ENCODE assay signal across 8 cellular contexts in genomic region chr1:201648066-201648910, GRCh38.
DNase-seq lines count a peak whose midpoint lies in the region; ATAC-seq and TF ChIP-seq lines count a peak whose summit lies in the region.

No MANE protein-coding gene starts in this region.

- peak overlapping the region; percentile 85 for H3K4me3 Mint-ChIP-seq in osteocyte (ENCODE audit: unreplicated experiment)

- H4K20me1 ChIP-seq in HCT116 (ENCODE audit: insufficient read depth), result no peaks in the 10 kb centered on the region

- no peak for TF ChIP-seq RAD21 in HCT116 (IDR thresholded peaks at IDR 0.05; ENCODE audit: low read depth)

- no peak for TF ChIP-seq POLR2A in HCT116 (IDR thresholded peaks at IDR 0.05; ENCODE audit: borderline replicate concordance, extremely low read depth, insufficient read depth, insufficient read length)

- TF ChIP-seq CTCF in AG10803 (conservative IDR thresholded peaks at IDR 0.05; ENCODE audit: low read length) (no peak), HCT116 (IDR thresholded peaks at IDR 0.05 in 2 of 3, conservative IDR thresholded peaks at IDR 0.05 in 1 of 3; ENCODE audit: borderline replicate concordance in 1 of 3, insufficient read depth in 1 of 3, low read depth in 2 of 3, low read length in 2 of 3) (no peak), VCaP (conservative IDR thresholded peaks at IDR 0.05) (no peak), osteocyte (IDR thresholded peaks at IDR 0.05) (no peak)

- peaks cover 44% of the 10 kb centered on the region for H3K4me1 Mint-ChIP-seq in osteocyte (ENCODE audit: unreplicated experiment)

- H3K27me3 Mint-ChIP-seq in osteocyte (ENCODE audit: unreplicated experiment), result no peaks in the 10 kb centered on the region

- CTCF ChIA-PET in HCT116 (lab: Charles Lee), result interaction anchor here (0.6 kb wide), 1 partner anchor 15 kb away, joined by 4 read pairs; no protein-coding TSS in a partner anchor

- H3K36me3 Mint-ChIP-seq in osteocyte (ENCODE audit: unreplicated experiment), result peaks cover 8% of the 10 kb centered on the region

- DNase-seq in AG10803 (ENCODE audit: low read depth), result peak; percentile 79
- DNase-seq in HCT116 (ENCODE audit: low read depth, low spot score), result no peak
- DNase-seq in foreskin melanocyte, result peak; percentile 42
- DNase-seq in osteocyte (ENCODE audit: extremely low spot score, unreplicated experiment), result peak; percentile 87
- no peak for DNase-seq in T-helper 9 cell

- peaks cover 13% of the 10 kb centered on the region; the same call in 1 of the 2 replicates for H3K79me2 ChIP-seq in HCT116 (ENCODE audit: insufficient read depth, low read length)

- peak overlapping the region; percentile 72 for H3K9ac ChIP-seq in HCT116 (ENCODE audit: low read length)

- no peaks in the 10 kb centered on the region for H3K36me3 ChIP-seq in HCT116 (ENCODE audit: control insufficient read depth in 1 of 2, insufficient read depth in 2 of 2, low read length in 2 of 2)

- intact Hi-C loops in HCT116 (cut with micrococcal nuclease), result no loop called here

- POLR2A ChIA-PET in HCT116 (lab: Charles Lee), result interaction anchor here (0.7 kb wide), 1 partner anchor 17 kb away, joined by 4 read pairs; no protein-coding TSS in a partner anchor

- RAD21 ChIA-PET in HCT116 (lab: Charles Lee; ENCODE audit: low non-redundant PET in 1 of 2, low total read pairs in 2 of 2, uncharacterized antibody in 2 of 2, unreplicated experiment in 2 of 2), result interaction anchor here in 1 of 2 experiments (0.7 kb wide), 1 partner anchor 48 kb away, joined by 4 read pairs; no protein-coding TSS in a partner anchor

- H3K4me3 ChIP-seq in AG10803 (ENCODE audit: low read length) (peak overlapping the region; percentile 91), HCT116 (replicated peaks in 1 of 2; ENCODE audit: low read depth in 1 of 2, low read length in 2 of 2) (peak overlapping the region; percentile 62 to 73)

- peak overlapping the region; percentile 74 for H3K27ac Mint-ChIP-seq in osteocyte (ENCODE audit: unreplicated experiment)

- H3K9me3 Mint-ChIP-seq in osteocyte (ENCODE audit: unreplicated experiment), result no peaks in the 10 kb centered on the region

- no peaks in the 10 kb centered on the region for H3K9me2 ChIP-seq in HCT116 (ENCODE audit: insufficient read depth)

- peak overlapping the region; percentile 21 for H2AFZ ChIP-seq in HCT116 (ENCODE audit: low read depth, low read length, poor library complexity, severe bottlenecking)

- no peaks in the 10 kb centered on the region for H3K27me3 ChIP-seq in HCT116 (ENCODE audit: insufficient read depth, low read length)

- ATAC-seq in HCT116 (peak; percentile 51), GM18519 (IDR thresholded peaks at IDR 0.05; ENCODE audit: low FRiP score, unreplicated experiment) (no peak), GM18498 (IDR thresholded peaks at IDR 0.05; ENCODE audit: unreplicated experiment) (no peak)

- H3K4me1 ChIP-seq in HCT116 (ENCODE audit: control insufficient read depth in 1 of 2, insufficient read depth in 2 of 2, low read length in 2 of 2), result peaks cover 14 to 35% of the 10 kb centered on the region in 2 experiments

- H3K9me3 ChIP-seq in HCT116 (ENCODE audit: control insufficient read depth in 1 of 2, insufficient read depth in 1 of 2, low read depth in 1 of 2, low read length in 2 of 2), result no peaks in the 10 kb centered on the region

- no TSS peak for BruUV-seq in HCT116 (replicated peaks; lab: Mats Ljungman, UMichigan)

- peak overlapping the region; percentile 26; the same call in 1 of the 2 replicates for H3K27ac ChIP-seq in HCT116 (ENCODE audit: low read depth, low read length)
- H3K27ac ChIP-seq in VCaP, result peak overlapping the region; percentile 56

- peak overlapping the region; percentile 94 for H3K4me2 ChIP-seq in HCT116 (ENCODE audit: low read length)

TF ChIP-seq in HCT116, 20 proteins besides CTCF, POLR2A, EP300 and RAD21:
- peak; percentile 83 for TF ChIP-seq MAX (IDR thresholded peaks at IDR 0.05)
- no peak for TF ChIP-seq ELF1 (IDR thresholded peaks at IDR 0.05; ENCODE audit: borderline replicate concordance, low read depth)

Comparison
In these comparisons a context has a peak if more than half of its experiments do, and no peak if none do; other contexts are left out.
1. DNase-seq: peak in AG10803 (single experiment), foreskin melanocyte (single experiment) and osteocyte (single experiment); none in HCT116 (single experiment) and T-helper 9 cell (single experiment).